12 cellular contexts compared by ENCODE assay signal in genomic region chr15:68602484-68603240, GRCh38. TPM values are rescaled to one million over a fixed set of nuclear protein-coding genes. Genes with fewer than 3 reads are reported as not detected.
"Had no signal": no experiment of that assay in that cellular context is flagged by ENCODE, and none has a peak within 500 bp of the region (broad histone marks: within the 10 kb centered on the region; RNA-seq: fewer than 3 reads in every experiment).

No MANE protein-coding gene starts in this region.

- FAIRE-seq: astrocyte, colon had no signal

- H3K9me3 ChIP-seq: testis, upper lobe of right lung had no signal

- ATAC-seq: activated naive CD8-positive, alpha-beta T cell treated with anti-CD3 and anti-CD28 coated beads, Interleukin-2, amount 50 U/mL, for 24 hours; activated T-helper 17 cell treated with anti-CD3 and anti-CD28 coated beads, Interleukin-2, amount 50 U/mL, for 72 hours; esophagus mucosa; upper lobe of right lung had no signal

- H3K27ac ChIP-seq: psoas muscle, upper lobe of right lung had no signal

- DNase-seq: activated CD4-positive, alpha-beta T cell treated with anti-CD3 and anti-CD28 coated beads, Interleukin-2, amount 50 U/mL, for 48 hours; activated naive CD4-positive, alpha-beta T cell treated with anti-CD3 and anti-CD28 coated beads for 36 hours; activated naive CD8-positive, alpha-beta T cell treated with anti-CD3 and anti-CD28 coated beads, Interleukin-2, amount 50 U/mL, for 24 hours; kidney glomerular epithelial cell; psoas muscle; T-helper 1 cell; upper lobe of right lung had no signal

- H3K27me3 ChIP-seq: testis, upper lobe of right lung had no signal

- H3K36me3 ChIP-seq: upper lobe of right lung had no signal

- H3K4me3 ChIP-seq: psoas muscle, testis, upper lobe of right lung had no signal

RNA-seq across cellular contexts. Expression of gene CORO2B, which starts 23.9 kb away (rescaled TPM):
- total RNA-seq: activated naive CD4-positive, alpha-beta T cell treated with anti-CD3 and anti-CD28 coated beads for 36 hours had no signal
